40 cellular contexts compared by ENCODE assay signal in the genomic region with DNA sequence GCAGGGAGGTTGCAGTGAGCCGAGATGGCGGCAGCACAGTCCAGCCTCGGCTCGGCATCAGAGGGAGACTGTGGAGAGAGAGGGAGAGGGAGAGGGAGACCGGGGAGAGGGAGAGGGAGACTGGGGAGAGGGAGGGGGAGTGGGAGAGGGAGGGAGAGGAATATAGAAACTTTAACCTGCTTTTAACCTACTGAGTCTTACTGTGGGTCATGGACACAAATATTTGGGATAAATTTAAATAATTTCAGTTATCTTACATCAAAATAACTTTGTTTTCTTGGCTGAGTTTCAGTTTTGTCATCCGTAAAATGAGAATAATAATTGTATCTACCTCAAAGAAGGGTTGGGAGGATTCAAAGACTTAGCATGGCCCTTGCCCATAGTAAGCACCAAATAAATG.
"Had no signal": no experiment of that assay in that cellular context is flagged by ENCODE, and none has a peak within 500 bp of the region (broad histone marks: within the 10 kb centered on the region; RNA-seq: fewer than 3 reads in every experiment).

No MANE protein-coding gene starts in this region.

- H3K4me1 Mint-ChIP-seq: activated naive CD4-positive, alpha-beta T cell treated with anti-CD3 and anti-CD28 coated beads, Interleukin-2, amount 10 ng/mL, durations not matched to agents 7 days and 5 days; activated naive CD4-positive, alpha-beta T cell treated with anti-CD3 and anti-CD28 coated beads, Interleukin-2, amount 50 U/mL, for 24 hours; activated naive CD8-positive, alpha-beta T cell treated with anti-CD3 and anti-CD28 coated beads for 36 hours; activated naive CD8-positive, alpha-beta T cell treated with anti-CD3 and anti-CD28 coated beads, Interleukin-2, amount 10 ng/mL, durations not matched to agents 7 days and 5 days; activated naive CD8-positive, alpha-beta T cell treated with anti-CD3 and anti-CD28 coated beads, Interleukin-2, amount 50 U/mL, for 24 hours; activated T-helper 17 cell treated with anti-CD3 and anti-CD28 coated beads, Interleukin-2, amount 50 U/mL, for 72 hours; central memory CD8-positive, alpha-beta T cell had no signal

- H3K36me3 ChIP-seq: adrenal gland, ascending aorta, brain microvascular endothelial cell, breast epithelium, cardiac muscle cell had no signal

- H3K36me3 Mint-ChIP-seq: activated naive CD4-positive, alpha-beta T cell treated with anti-CD3 and anti-CD28 coated beads, Interleukin-2, amount 10 ng/mL, durations not matched to agents 7 days and 5 days; activated naive CD4-positive, alpha-beta T cell treated with anti-CD3 and anti-CD28 coated beads, Interleukin-2, amount 50 U/mL, for 24 hours; activated naive CD4-positive, alpha-beta T cell treated with anti-CD3 and anti-CD28 coated beads, Interleukin-2, amount 50 U/mL, for 72 hours; activated naive CD8-positive, alpha-beta T cell; activated naive CD8-positive, alpha-beta T cell treated with anti-CD3 and anti-CD28 coated beads for 36 hours; activated naive CD8-positive, alpha-beta T cell treated with anti-CD3 and anti-CD28 coated beads, Interleukin-2, amount 10 ng/mL, durations not matched to agents 7 days and 5 days; brain had no signal

- ATAC-seq: activated naive CD4-positive, alpha-beta T cell treated with anti-CD3 and anti-CD28 coated beads, Interleukin-2, amount 50 U/mL, for 72 hours; activated naive CD8-positive, alpha-beta T cell treated with anti-CD3 and anti-CD28 coated beads, Interleukin-2, amount 50 U/mL, for 24 hours; activated T-cell treated with anti-CD3 and anti-CD28 coated beads, Interleukin-2, amount 50 U/mL, for 4 hours; activated T-cell treated with anti-CD3 and anti-CD28 coated beads, Interleukin-2, amount 50 U/mL, for 72 hours; activated T-helper 17 cell treated with anti-CD3 and anti-CD28 coated beads, Interleukin-2, amount 50 U/mL, for 72 hours; body of pancreas had no signal

- H3K9me3 ChIP-seq: adrenal gland, ascending aorta, body of pancreas, breast epithelium had no signal

- H3K4me3 ChIP-seq: adrenal gland, ascending aorta, body of pancreas, breast epithelium, cardiac muscle cell had no signal

- H3K27ac ChIP-seq: adrenal gland, ascending aorta, body of pancreas, brain microvascular endothelial cell, breast epithelium, cardiac muscle cell had no signal

- H3K27ac Mint-ChIP-seq: activated naive CD4-positive, alpha-beta T cell treated with anti-CD3 and anti-CD28 coated beads for 36 hours; activated naive CD4-positive, alpha-beta T cell treated with anti-CD3 and anti-CD28 coated beads, Interleukin-2, amount 10 ng/mL, durations not matched to agents 7 days and 5 days; activated naive CD4-positive, alpha-beta T cell treated with anti-CD3 and anti-CD28 coated beads, Interleukin-2, amount 50 U/mL, for 24 hours; activated naive CD4-positive, alpha-beta T cell treated with anti-CD3 and anti-CD28 coated beads, Interleukin-2, amount 50 U/mL, for 72 hours; activated naive CD8-positive, alpha-beta T cell; activated naive CD8-positive, alpha-beta T cell treated with anti-CD3 and anti-CD28 coated beads for 36 hours; activated naive CD8-positive, alpha-beta T cell treated with anti-CD3 and anti-CD28 coated beads, Interleukin-2, amount 10 ng/mL, durations not matched to agents 7 days and 5 days; activated naive CD8-positive, alpha-beta T cell treated with anti-CD3 and anti-CD28 coated beads, Interleukin-2, amount 50 U/mL, for 24 hours; activated T-cell treated with anti-CD3 and anti-CD28 coated beads, Interleukin-2, amount 50 U/mL, for 24 hours; activated T-cell treated with anti-CD3 and anti-CD28 coated beads, Interleukin-2, amount 50 U/mL, for 72 hours; activated T-helper 1 cell treated with anti-CD3 and anti-CD28 coated beads, Interleukin-12 subunit alpha, Interleukin-12 subunit beta, Interleukin-2, Interleukin-4 antibody, amounts not matched to agents 30 ng/mL and 10 ng/mL and 1 ng/mL, durations not matched to agents 14 hours and 24 hours and 36 hours; activated T-helper 17 cell treated with anti-CD3 and anti-CD28 coated beads, Interleukin-2, amount 50 U/mL, for 72 hours; activated T-helper 2 cell treated with anti-CD3 and anti-CD28 coated beads, Interferon-gamma antibody, Interleukin-2, Interleukin-4, amounts not matched to agents 10 μg/mL and 5 μg/mL and 100 μg/mL, durations not matched to agents 14 hours and 24 hours and 36 hours; brain had no signal

- FAIRE-seq: astrocyte, bronchial epithelial cell had no signal

- H3K27me3 ChIP-seq: adrenal gland, ascending aorta, body of pancreas, brain microvascular endothelial cell, breast epithelium, cardiac muscle cell had no signal

- H3K9me3 Mint-ChIP-seq: activated naive CD4-positive, alpha-beta T cell treated with anti-CD3 and anti-CD28 coated beads for 36 hours; activated naive CD4-positive, alpha-beta T cell treated with anti-CD3 and anti-CD28 coated beads, Interleukin-2, amount 10 ng/mL, durations not matched to agents 7 days and 5 days; activated naive CD4-positive, alpha-beta T cell treated with anti-CD3 and anti-CD28 coated beads, Interleukin-2, amount 50 U/mL, for 24 hours; activated naive CD4-positive, alpha-beta T cell treated with anti-CD3 and anti-CD28 coated beads, Interleukin-2, amount 50 U/mL, for 72 hours; activated naive CD8-positive, alpha-beta T cell treated with anti-CD3 and anti-CD28 coated beads for 36 hours; activated naive CD8-positive, alpha-beta T cell treated with anti-CD3 and anti-CD28 coated beads, Interleukin-2, amount 10 ng/mL, durations not matched to agents 7 days and 5 days; activated naive CD8-positive, alpha-beta T cell treated with anti-CD3 and anti-CD28 coated beads, Interleukin-2, amount 50 U/mL, for 24 hours; activated T-cell treated with anti-CD3 and anti-CD28 coated beads, Interleukin-2, amount 50 U/mL, for 24 hours; activated T-cell treated with anti-CD3 and anti-CD28 coated beads, Interleukin-2, amount 50 U/mL, for 4 hours; activated T-cell treated with anti-CD3 and anti-CD28 coated beads, Interleukin-2, amount 50 U/mL, for 72 hours; activated T-helper 1 cell treated with anti-CD3 and anti-CD28 coated beads, Interleukin-12 subunit alpha, Interleukin-12 subunit beta, Interleukin-2, Interleukin-4 antibody, amounts not matched to agents 30 ng/mL and 10 ng/mL and 1 ng/mL, durations not matched to agents 14 hours and 24 hours and 36 hours; activated T-helper 17 cell treated with anti-CD3 and anti-CD28 coated beads, Interleukin-2, amount 50 U/mL, for 72 hours; activated T-helper 2 cell treated with anti-CD3 and anti-CD28 coated beads, Interferon-gamma antibody, Interleukin-2, Interleukin-4, amounts not matched to agents 10 μg/mL and 5 μg/mL and 100 μg/mL, durations not matched to agents 14 hours and 24 hours and 36 hours; central memory CD8-positive, alpha-beta T cell had no signal

- H3K4me1 ChIP-seq: adrenal gland, breast epithelium had no signal

- H3K27me3 Mint-ChIP-seq: activated naive CD4-positive, alpha-beta T cell treated with anti-CD3 and anti-CD28 coated beads, Interleukin-2, amount 10 ng/mL, durations not matched to agents 7 days and 5 days; activated naive CD4-positive, alpha-beta T cell treated with anti-CD3 and anti-CD28 coated beads, Interleukin-2, amount 50 U/mL, for 24 hours; activated naive CD8-positive, alpha-beta T cell; activated naive CD8-positive, alpha-beta T cell treated with anti-CD3 and anti-CD28 coated beads, Interleukin-2, amount 50 U/mL, for 24 hours had no signal

- H3K4me3 Mint-ChIP-seq: activated naive CD4-positive, alpha-beta T cell treated with anti-CD3 and anti-CD28 coated beads for 36 hours; activated naive CD4-positive, alpha-beta T cell treated with anti-CD3 and anti-CD28 coated beads, Interleukin-2, amount 10 ng/mL, durations not matched to agents 7 days and 5 days; activated naive CD4-positive, alpha-beta T cell treated with anti-CD3 and anti-CD28 coated beads, Interleukin-2, amount 50 U/mL, for 24 hours; activated naive CD8-positive, alpha-beta T cell; activated naive CD8-positive, alpha-beta T cell treated with anti-CD3 and anti-CD28 coated beads for 36 hours; activated naive CD8-positive, alpha-beta T cell treated with anti-CD3 and anti-CD28 coated beads, Interleukin-2, amount 10 ng/mL, durations not matched to agents 7 days and 5 days; activated naive CD8-positive, alpha-beta T cell treated with anti-CD3 and anti-CD28 coated beads, Interleukin-2, amount 50 U/mL, for 24 hours; activated T-cell treated with anti-CD3 and anti-CD28 coated beads, Interleukin-2, amount 50 U/mL, for 24 hours; activated T-cell treated with anti-CD3 and anti-CD28 coated beads, Interleukin-2, amount 50 U/mL, for 4 hours; activated T-cell treated with anti-CD3 and anti-CD28 coated beads, Interleukin-2, amount 50 U/mL, for 72 hours; activated T-helper 1 cell treated with anti-CD3 and anti-CD28 coated beads, Interleukin-12 subunit alpha, Interleukin-12 subunit beta, Interleukin-2, Interleukin-4 antibody, amounts not matched to agents 30 ng/mL and 10 ng/mL and 1 ng/mL, durations not matched to agents 14 hours and 24 hours and 36 hours; activated T-helper 17 cell treated with anti-CD3 and anti-CD28 coated beads, Interleukin-2, amount 50 U/mL, for 72 hours; brain; central memory CD8-positive, alpha-beta T cell had no signal

- DNase-seq: activated effector memory CD4-positive, alpha-beta T cell treated with anti-CD3 and anti-CD28 coated beads, Interleukin-2, amount 50 U/mL, for 16 hours; activated effector memory CD4-positive, alpha-beta T cell treated with Interleukin-2 at 50 U/mL for 16 hours; activated gamma-delta T cell; activated gamma-delta T cell treated with Interleukin-2 at 50 U/mL for 16 hours; activated naive CD4-positive, alpha-beta T cell; activated naive CD4-positive, alpha-beta T cell treated with anti-CD3 and anti-CD28 coated beads for 36 hours; activated naive CD4-positive, alpha-beta T cell treated with anti-CD3 and anti-CD28 coated beads, Interleukin-2, amount 10 ng/mL, durations not matched to agents 7 days and 5 days; activated naive CD4-positive, alpha-beta T cell treated with anti-CD3 and anti-CD28 coated beads, Interleukin-2, amount 50 U/mL, for 16 hours; activated naive CD4-positive, alpha-beta T cell treated with Interleukin-2 at 50 U/mL for 16 hours; activated naive CD8-positive, alpha-beta T cell treated with anti-CD3 and anti-CD28 coated beads for 36 hours; activated naive CD8-positive, alpha-beta T cell treated with anti-CD3 and anti-CD28 coated beads, Interleukin-2, amount 10 ng/mL, durations not matched to agents 7 days and 5 days; activated naive CD8-positive, alpha-beta T cell treated with anti-CD3 and anti-CD28 coated beads, Interleukin-2, amount 50 U/mL, for 24 hours; activated T-cell treated with anti-CD3 and anti-CD28 coated beads, Interleukin-2, amount 50 U/mL, for 1 hour; activated T-cell treated with anti-CD3 and anti-CD28 coated beads, Interleukin-2, amount 50 U/mL, for 24 hours; activated T-cell treated with anti-CD3 and anti-CD28 coated beads, Interleukin-2, amount 50 U/mL, for 4 hours; activated T-cell treated with anti-CD3 and anti-CD28 coated beads, Interleukin-2, amount 50 U/mL, for 48 hours; activated T-cell treated with anti-CD3 and anti-CD28 coated beads, Interleukin-2, amount 50 U/mL, for 72 hours; adrenal gland; amniotic stem cell; amygdala; anterior cingulate cortex; aorta; body of pancreas; brain microvascular endothelial cell; caudate nucleus; central memory CD4-positive, alpha-beta T cell; cerebellar nuclear complex had no signal
